In the genomic region with DNA sequence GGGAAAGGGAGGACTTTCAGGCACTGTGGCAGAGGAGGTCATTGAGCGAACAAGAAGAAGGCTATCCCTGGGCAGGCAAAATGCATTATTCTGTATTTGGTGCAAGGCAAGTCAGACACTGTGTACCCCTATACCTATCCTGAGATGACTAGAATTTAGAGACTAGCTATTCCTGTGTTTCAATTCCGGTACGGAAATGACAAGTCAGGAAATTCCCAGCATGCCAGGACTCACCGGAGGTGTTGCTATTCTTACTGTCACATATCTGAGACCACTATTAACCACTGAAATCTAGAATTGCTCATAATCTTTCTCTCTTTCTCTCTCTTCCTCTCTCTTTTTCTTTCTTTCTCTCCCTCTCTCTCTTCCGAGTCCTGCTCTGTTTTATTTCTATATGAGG, we compare ENCODE assay signal across 21 cellular contexts.
DNase-seq lines count a peak whose midpoint lies in the region; ATAC-seq and TF ChIP-seq lines count a peak whose summit lies in the region.
"Had no signal": no experiment of that assay in that cellular context is flagged by ENCODE, and none has a peak within 500 bp of the region (broad histone marks: within the 10 kb centered on the region; RNA-seq: fewer than 3 reads in every experiment).

No MANE protein-coding gene starts in this region.

- peak overlapping the region; percentile 1 for H3K27ac Mint-ChIP-seq in nephron progenitor cell
- no peak overlapping the region for H3K27ac Mint-ChIP-seq in osteocyte (ENCODE audit: unreplicated experiment)
- H3K27ac Mint-ChIP-seq: activated naive CD8-positive, alpha-beta T cell treated with anti-CD3 and anti-CD28 coated beads, Interleukin-2, amount 50 U/mL, for 24 hours; activated T-helper 1 cell treated with anti-CD3 and anti-CD28 coated beads, Interleukin-12 subunit alpha, Interleukin-12 subunit beta, Interleukin-2, Interleukin-4 antibody, amounts not matched to agents 30 ng/mL and 10 ng/mL and 1 ng/mL, durations not matched to agents 14 hours and 24 hours and 36 hours; effector memory CD8-positive, alpha-beta T cell; T-helper 1 cell treated with Interleukin-12 subunit alpha and Interleukin-12 subunit beta and Interleukin-4 antibody, amounts not matched to agents 30 μg/mL and 1 μg/mL, for 36 hours had no signal

- H3K4me3 Mint-ChIP-seq in nephron progenitor cell (no peak overlapping the region), osteocyte (ENCODE audit: unreplicated experiment) (no peak overlapping the region)
- H3K4me3 Mint-ChIP-seq: activated naive CD8-positive, alpha-beta T cell treated with anti-CD3 and anti-CD28 coated beads, Interleukin-2, amount 50 U/mL, for 24 hours; activated T-helper 1 cell treated with anti-CD3 and anti-CD28 coated beads, Interleukin-12 subunit alpha, Interleukin-12 subunit beta, Interleukin-2, Interleukin-4 antibody, amounts not matched to agents 30 ng/mL and 10 ng/mL and 1 ng/mL, durations not matched to agents 14 hours and 24 hours and 36 hours; effector memory CD8-positive, alpha-beta T cell; T-helper 1 cell treated with Interleukin-12 subunit alpha and Interleukin-12 subunit beta and Interleukin-4 antibody, amounts not matched to agents 30 μg/mL and 1 μg/mL, for 36 hours had no signal

- peaks cover 24% of the 10 kb centered on the region for H3K4me1 ChIP-seq in SJSA1 (replicated peaks)
- H3K4me1 ChIP-seq: left ventricle myocardium inferior, testis had no signal

- H3K27me3 ChIP-seq in SJSA1 (replicated peaks), result no peaks in the 10 kb centered on the region
- H3K27me3 ChIP-seq: ovary, testis had no signal

- H3K27me3 Mint-ChIP-seq in nephron progenitor cell (ENCODE audit: low read depth, poor library complexity) (peaks cover 4% of the 10 kb centered on the region), osteocyte (ENCODE audit: unreplicated experiment) (peaks cover 10% of the 10 kb centered on the region)
- H3K27me3 Mint-ChIP-seq: effector memory CD8-positive, alpha-beta T cell had no signal

- H3K27ac ChIP-seq in SJSA1, result 0 out of 2 replicates have a peak overlapping the region, but pooled peaks have one; percentile 3
- H3K27ac ChIP-seq: KMS-11, left ventricle myocardium inferior, ovary, testis had no signal

- ATAC-seq in GM18520 (IDR thresholded peaks at IDR 0.05; ENCODE audit: unreplicated experiment), result peak; percentile 58
- ATAC-seq in HG02759 (IDR thresholded peaks at IDR 0.05; ENCODE audit: unreplicated experiment), result peak; percentile 54
- ATAC-seq in GM19351 (IDR thresholded peaks at IDR 0.05; ENCODE audit: unreplicated experiment), result no peak
- ATAC-seq: activated naive CD8-positive, alpha-beta T cell treated with anti-CD3 and anti-CD28 coated beads, Interleukin-2, amount 50 U/mL, for 24 hours; effector memory CD8-positive, alpha-beta T cell had no signal

- H3K9me3 ChIP-seq in SJSA1 (replicated peaks), result no peaks in the 10 kb centered on the region
- H3K9me3 ChIP-seq: left ventricle myocardium inferior, ovary, testis had no signal

- H3K36me3 Mint-ChIP-seq in nephron progenitor cell (ENCODE audit: low read depth) (no peaks in the 10 kb centered on the region), osteocyte (ENCODE audit: unreplicated experiment) (no peaks in the 10 kb centered on the region)

- no peak for TF ChIP-seq CTCF in nephron progenitor cell (IDR thresholded peaks at IDR 0.05)
- no peak for TF ChIP-seq CTCF in osteocyte (IDR thresholded peaks at IDR 0.05)

- DNase-seq in SJSA1 (ENCODE audit: low read depth in 1 of 2, low spot score in 2 of 2) (peak in 1 of 2 experiments; percentile 7), nephron progenitor cell (no peak), anterior cingulate cortex (lab: John Stamatoyannopoulos, UW) (no peak), osteocyte (ENCODE audit: extremely low spot score, unreplicated experiment) (no peak), NCI-H1436 (lab: John Stamatoyannopoulos, UW) (no peak)
- DNase-seq: activated CD8-positive, alpha-beta memory T cell treated with anti-CD3 and anti-CD28 coated beads for 24 hours; activated naive CD8-positive, alpha-beta T cell treated with anti-CD3 and anti-CD28 coated beads, Interleukin-2, amount 50 U/mL, for 24 hours; COR-L47; effector memory CD8-positive, alpha-beta T cell; left ventricle myocardium inferior; NCI-H1417 treated with DMSO at 0.1 percent for 48 hours; ovary; RPMI8226; small intestine; testis had no signal

- no peaks in the 10 kb centered on the region for H3K36me3 ChIP-seq in SJSA1
- H3K36me3 ChIP-seq: left ventricle myocardium inferior, ovary had no signal

- H3K9me3 Mint-ChIP-seq in nephron progenitor cell, result no peaks in the 10 kb centered on the region
- no peaks in the 10 kb centered on the region for H3K9me3 Mint-ChIP-seq in osteocyte (ENCODE audit: unreplicated experiment)
- H3K9me3 Mint-ChIP-seq: activated naive CD8-positive, alpha-beta T cell treated with anti-CD3 and anti-CD28 coated beads, Interleukin-2, amount 50 U/mL, for 24 hours; activated T-helper 1 cell treated with anti-CD3 and anti-CD28 coated beads, Interleukin-12 subunit alpha, Interleukin-12 subunit beta, Interleukin-2, Interleukin-4 antibody, amounts not matched to agents 30 ng/mL and 10 ng/mL and 1 ng/mL, durations not matched to agents 14 hours and 24 hours and 36 hours; T-helper 1 cell treated with Interleukin-12 subunit alpha and Interleukin-12 subunit beta and Interleukin-4 antibody, amounts not matched to agents 30 μg/mL and 1 μg/mL, for 36 hours had no signal

- no peak overlapping the region for H3K4me3 ChIP-seq in SJSA1
- H3K4me3 ChIP-seq: left ventricle myocardium inferior, ovary, testis had no signal

- H3K4me1 Mint-ChIP-seq in nephron progenitor cell, result no peaks in the 10 kb centered on the region
- no peaks in the 10 kb centered on the region for H3K4me1 Mint-ChIP-seq in osteocyte (ENCODE audit: unreplicated experiment)
- H3K4me1 Mint-ChIP-seq: activated naive CD8-positive, alpha-beta T cell treated with anti-CD3 and anti-CD28 coated beads, Interleukin-2, amount 50 U/mL, for 24 hours had no signal
